In genomic region chr1:51235611-51236547, GRCh38 we compare ENCODE assay signal across 8 cellular contexts. TPM values are rescaled to one million over a fixed set of nuclear protein-coding genes. Genes with fewer than 3 reads are reported as not detected.
DNase-seq lines count a peak whose midpoint lies in the region; ATAC-seq, FAIRE-seq and TF ChIP-seq lines count a peak whose summit lies in the region.

A gene with protein sequence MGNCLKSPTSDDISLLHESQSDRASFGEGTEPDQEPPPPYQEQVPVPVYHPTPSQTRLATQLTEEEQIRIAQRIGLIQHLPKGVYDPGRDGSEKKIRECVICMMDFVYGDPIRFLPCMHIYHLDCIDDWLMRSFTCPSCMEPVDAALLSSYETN (plus strand): TSS chr1:51236273. CDS start chr1:51236757, 484 bp downstream.

- H3K27me3 ChIP-seq in OCI-LY3 (ENCODE audit: low read depth, low read length) = peaks cover 9% of the 10 kb centered on the region

- H3K4me1 ChIP-seq in OCI-LY3 (ENCODE audit: low read length) (peaks cover 23% of the 10 kb centered on the region), mucosa of descending colon (ENCODE audit: low read depth) (peaks cover 29% of the 10 kb centered on the region)

- H3K79me2 ChIP-seq in OCI-LY3 (ENCODE audit: low read length) = peaks cover 27% of the 10 kb centered on the region

- ATAC-seq in GM21526 (IDR thresholded peaks at IDR 0.05; ENCODE audit: low FRiP score, unreplicated experiment) (peak; percentile 72), mucosa of descending colon (peak; percentile 96)

- H3K27ac ChIP-seq in OCI-LY3 (ENCODE audit: low read length) = no peak within 1 kb of the TSS

- peak within 1 kb of the TSS; percentile 92 for H3K4me2 ChIP-seq in OCI-LY3 (ENCODE audit: low read length)

- peak; percentile 65 for DNase-seq in D721Med (ENCODE audit: insufficient read length, low spot score)
- peak; percentile 73 for DNase-seq in HuH-7.5 (ENCODE audit: low spot score)
- DNase-seq in activated T-cell treated with anti-CD3 and anti-CD28 coated beads for 4 hours = peak; percentile 86
- peak; percentile 93 for DNase-seq in epithelial cell of esophagus (ENCODE audit: low read depth)
- DNase-seq in mucosa of descending colon = peak; percentile 95 to 96 (median 95)
- DNase-seq in stimulated activated CD8-positive, alpha-beta memory T cell treated with anti-CD3 and anti-CD28 coated beads, Interleukin-4, amount 100 ng/mL, for 1 hour (ENCODE audit: low read depth in 2 of 2, low spot score in 1 of 2) = peak; percentile 69 to 81

- H2AFZ ChIP-seq in OCI-LY3 (ENCODE audit: low read depth, low read length) = peak within 1 kb of the TSS; percentile 78

- peaks cover 14% of the 10 kb centered on the region for H4K20me1 ChIP-seq in OCI-LY3 (ENCODE audit: insufficient read depth, low read length)

- no peak for TF ChIP-seq CTCF in D721Med (IDR thresholded peaks at IDR 0.05; ENCODE audit: insufficient read depth, missing control alignments)
- TF ChIP-seq CTCF in OCI-LY3 (IDR thresholded peaks at IDR 0.05; ENCODE audit: low read depth, low read length) = no peak
- peak; percentile 8 for TF ChIP-seq CTCF in epithelial cell of esophagus (IDR thresholded peaks at IDR 0.05; ENCODE audit: insufficient read depth, low read depth, low read length, missing control alignments)
- TF ChIP-seq CTCF in mucosa of descending colon (IDR thresholded peaks at IDR 0.05) = no peak

- H3K4me3 ChIP-seq in OCI-LY3 (ENCODE audit: low read length) = peak within 1 kb of the TSS; percentile 95
- H3K4me3 ChIP-seq in epithelial cell of esophagus (ENCODE audit: low read length) = peak within 1 kb of the TSS; percentile 91
- H3K4me3 ChIP-seq in mucosa of descending colon = peak within 1 kb of the TSS; percentile 97

- H3K9ac ChIP-seq in OCI-LY3 (ENCODE audit: low read length) = peak within 1 kb of the TSS; percentile 79

- FAIRE-seq in D721Med (lab: Jason Lieb, UNC) = peak; percentile 44

- no peaks in the 10 kb centered on the region for H3K9me3 ChIP-seq in OCI-LY3 (ENCODE audit: insufficient read depth, low read length)
- no peaks in the 10 kb centered on the region for H3K9me3 ChIP-seq in mucosa of descending colon

- no peaks in the 10 kb centered on the region for H3K36me3 ChIP-seq in OCI-LY3 (replicated peaks; ENCODE audit: low read depth, low read length)
- H3K36me3 ChIP-seq in mucosa of descending colon (ENCODE audit: low read depth) = no peaks in the 10 kb centered on the region

- intact Hi-C loops in mucosa of descending colon (cut with DNase I, micrococcal nuclease) = no loop called here

RNA-seq across cellular contexts. Expression of the gene that starts here (rescaled TPM):
- 100 to 1,000 TPM in 1 of 3 donors, 10 to 100 TPM in 2; 66.7 to 117 (median 84.7) TPM for total RNA-seq in mucosa of descending colon
